18 cellular contexts compared by ENCODE assay signal in the genomic region with DNA sequence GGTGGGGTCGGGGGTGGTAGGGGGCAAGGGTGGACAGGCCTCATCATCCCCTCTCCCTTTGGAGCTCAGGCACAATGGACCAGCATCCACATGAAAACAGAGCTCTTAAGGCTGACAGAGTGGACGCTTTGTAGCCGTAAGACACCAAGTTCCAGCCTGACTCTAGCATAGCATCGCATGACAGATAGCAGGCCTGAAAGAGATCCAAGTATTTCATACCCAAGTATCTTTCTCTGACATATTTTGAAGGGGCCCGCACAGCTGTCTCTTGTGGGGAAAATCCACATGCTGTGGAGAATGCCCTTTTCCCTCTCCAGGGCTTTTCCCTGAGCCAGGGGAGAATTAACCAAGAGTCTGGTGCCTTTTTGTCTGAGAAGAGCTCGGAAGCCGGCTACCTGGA. TPM values are rescaled to one million over a fixed set of nuclear protein-coding genes. Genes with fewer than 3 reads are reported as not detected.
DNase-seq lines count a peak whose midpoint lies in the region; ATAC-seq and TF ChIP-seq lines count a peak whose summit lies in the region.
"Had no signal": no experiment of that assay in that cellular context is flagged by ENCODE, and none has a peak within 500 bp of the region (broad histone marks: within the 10 kb centered on the region; RNA-seq: fewer than 3 reads in every experiment).

No MANE protein-coding gene starts in this region.

- H3K4me3 Mint-ChIP-seq in endothelial cell (ENCODE audit: unreplicated experiment): no peak overlapping the region
- H3K4me3 Mint-ChIP-seq: CD14-positive monocyte, HFFc6, IgD-negative memory B cell had no signal

- H3K27me3 Mint-ChIP-seq in endothelial cell (ENCODE audit: unreplicated experiment): peaks cover 10% of the 10 kb centered on the region

- H3K9me3 Mint-ChIP-seq in endothelial cell (ENCODE audit: unreplicated experiment): no peaks in the 10 kb centered on the region
- H3K9me3 Mint-ChIP-seq: HFFc6, IgD-negative memory B cell had no signal

- no peak overlapping the region for H3K27ac Mint-ChIP-seq in endothelial cell (ENCODE audit: unreplicated experiment)
- H3K27ac Mint-ChIP-seq: IgD-negative memory B cell had no signal

- DNase-seq in cardiac muscle cell (ENCODE audit: low read depth in 1 of 2, low spot score in 1 of 2): no peak
- DNase-seq in left ventricle myocardium inferior: no peak
- DNase-seq in dedifferentiated amniotic fluid mesenchymal stem cell (ENCODE audit: extremely low spot score): peak; percentile 15
- peak; percentile 3 for DNase-seq in myocyte (ENCODE audit: low read depth)
- DNase-seq in upper lobe of right lung: peak; percentile 4
- DNase-seq in endothelial cell (ENCODE audit: low spot score): no peak
- DNase-seq: AML-193, DMS153, EL, Kasumi-1, MM.1S, NCI-H1092 treated with DMSO at 0.1 percent for 48 hours, NCI-H524 had no signal

- peak overlapping the region; percentile 95 for H3K27ac ChIP-seq in cardiac muscle cell
- H3K27ac ChIP-seq in left ventricle myocardium inferior (replicated peaks): no peak overlapping the region
- H3K27ac ChIP-seq in upper lobe of right lung: no peak overlapping the region

- H3K36me3 Mint-ChIP-seq in endothelial cell (ENCODE audit: low read depth, unreplicated experiment): no peaks in the 10 kb centered on the region
- H3K36me3 Mint-ChIP-seq: CD14-positive monocyte had no signal

- H3K27me3 ChIP-seq in cardiac muscle cell (no peaks in the 10 kb centered on the region), left ventricle myocardium inferior (ENCODE audit: low read depth) (peaks cover 73% of the 10 kb centered on the region), upper lobe of right lung (peaks cover 36% of the 10 kb centered on the region)

- intact Hi-C loops in left ventricle myocardium inferior (cut with micrococcal nuclease) (no loop called here), upper lobe of right lung (cut with DNase I) (no loop called here)

- no peaks in the 10 kb centered on the region for H3K9me3 ChIP-seq in cardiac muscle cell (ENCODE audit: low read depth)
- H3K9me3 ChIP-seq in left ventricle myocardium inferior (replicated peaks): peaks cover 2% of the 10 kb centered on the region
- no peaks in the 10 kb centered on the region for H3K9me3 ChIP-seq in upper lobe of right lung

- H3K4me1 ChIP-seq in cardiac muscle cell (ENCODE audit: low read depth): peaks cover 41% of the 10 kb centered on the region
- peaks cover 16% of the 10 kb centered on the region for H3K4me1 ChIP-seq in left ventricle myocardium inferior
- no peaks in the 10 kb centered on the region for H3K4me1 ChIP-seq in upper lobe of right lung
- H3K4me1 ChIP-seq: Caco-2 had no signal

- H3K4me3 ChIP-seq in cardiac muscle cell (no peak overlapping the region), left ventricle myocardium inferior (no peak overlapping the region), upper lobe of right lung (no peak overlapping the region)

- ATAC-seq in upper lobe of right lung (no peak), GM21447 (IDR thresholded peaks at IDR 0.05; ENCODE audit: unreplicated experiment) (no peak)

- no peak for TF ChIP-seq CTCF in cardiac muscle cell (IDR thresholded peaks at IDR 0.05; ENCODE audit: low read depth, low read length)
- TF ChIP-seq CTCF in left ventricle myocardium inferior (IDR thresholded peaks at IDR 0.05; ENCODE audit: borderline replicate concordance): no peak
- no peak for TF ChIP-seq CTCF in upper lobe of right lung (IDR thresholded peaks at IDR 0.05)
- no peak for TF ChIP-seq CTCF in endothelial cell (IDR thresholded peaks at IDR 0.05; ENCODE audit: unreplicated experiment)

- no peaks in the 10 kb centered on the region for H3K4me1 Mint-ChIP-seq in endothelial cell (ENCODE audit: unreplicated experiment)
- H3K4me1 Mint-ChIP-seq: CD14-positive monocyte, IgD-negative memory B cell had no signal

- no peaks in the 10 kb centered on the region for H3K36me3 ChIP-seq in cardiac muscle cell
- H3K36me3 ChIP-seq in left ventricle myocardium inferior: no peaks in the 10 kb centered on the region
- H3K36me3 ChIP-seq in upper lobe of right lung: no peaks in the 10 kb centered on the region

RNA-seq across cellular contexts. Expression of a gene that starts 51.1 kb away (rescaled TPM):
- total RNA-seq in cardiac muscle cell: 2.8 and 3.0 TPM in 2 replicates
- 4.5 and 5.5 TPM in 2 replicates for polyA plus RNA-seq in cardiac muscle cell
- 0.99 TPM for total RNA-seq in left ventricle myocardium inferior
- not detected in 2 replicates for total RNA-seq in myocyte
- not detected for polyA plus RNA-seq in myocyte (2012)
- 0.52 TPM for total RNA-seq in upper lobe of right lung
- 0.95 TPM for total RNA-seq in endothelial cell (ENCODE audit: unreplicated experiment)
- total RNA-seq: Caco-2 had no signal
- polyA plus RNA-seq: CD14-positive monocyte, IgD-negative memory B cell had no signal

Comparison
In these comparisons a context has a peak if more than half of its experiments do, and no peak if none do; other contexts are left out.
1. DNase-seq: peak in dedifferentiated amniotic fluid mesenchymal stem cell (single experiment), myocyte (single experiment) and upper lobe of right lung (single experiment); none in cardiac muscle cell (0 of 2), left ventricle myocardium inferior (single experiment) and endothelial cell (single experiment).